26 cellular contexts compared by ENCODE assay signal in genomic region chr9:7507026-7507425, GRCh38.
"Had no signal": no experiment of that assay in that cellular context is flagged by ENCODE, and none has a peak within 500 bp of the region (broad histone marks: within the 10 kb centered on the region; RNA-seq: fewer than 3 reads in every experiment).

No MANE protein-coding gene starts in this region.

- H2AFZ ChIP-seq: neural progenitor cell, parathyroid adenoma had no signal

- H3K36me3 Mint-ChIP-seq: immature natural killer cell; mesothelial cell of epicardium; naive B cell; natural killer cell treated with Interleukin-12 subunit alpha and Interleukin-12 subunit beta and Interleukin-15 and Interleukin-18, amount 100 ng/mL, for 72 hours; neural progenitor cell; stimulated activated memory B cell treated with anti-CD40 and anti-IgM and Interleukin-4, amounts not matched to agents 10 μg/mL and 1 μg/mL and 100 μg/mL, for 72 hours; type B pancreatic cell had no signal

- H3K36me3 ChIP-seq: gastroesophageal sphincter, neural progenitor cell, spleen, tibial artery had no signal

- DNase-seq: cerebellar nuclear complex; cortex of kidney; hypothalamus; immature natural killer cell; islet precursor cell; kidney glomerular epithelial cell; mesenchymal stem cell; mucosa of descending colon; naive B cell; spleen; stimulated activated CD4-positive, alpha-beta T cell treated with anti-CD3 and anti-CD28 coated beads, Interleukin-4, amount 100 ng/mL, for 4 hours; stimulated activated naive CD8-positive, alpha-beta T cell treated with anti-CD3 and anti-CD28 coated beads, Interleukin-15, Interleukin-2, amounts not matched to agents 100 U/mL and 50 U/mL, for 24 hours; substantia nigra; testis; tibial artery had no signal

- H3K27ac ChIP-seq: epithelial cell of prostate, gastroesophageal sphincter, neural progenitor cell, parathyroid adenoma, skin epidermis, spleen, testis, tibial artery had no signal

- H3K9ac ChIP-seq: neural progenitor cell, parathyroid adenoma had no signal

- H3K9me3 ChIP-seq: gastroesophageal sphincter, mucosa of descending colon, spleen, testis, tibial artery had no signal

- H3K4me1 ChIP-seq: gastroesophageal sphincter, neural progenitor cell, parathyroid adenoma, spleen, testis, tibial artery had no signal

- H3K27ac Mint-ChIP-seq: immature natural killer cell; mesothelial cell of epicardium; naive B cell; natural killer cell treated with Interleukin-12 subunit alpha and Interleukin-12 subunit beta and Interleukin-15 and Interleukin-18, amount 100 ng/mL, for 72 hours; neural progenitor cell; progenitor cell of endocrine pancreas; stimulated activated memory B cell treated with anti-CD40 and anti-IgM and Interleukin-4, amounts not matched to agents 10 μg/mL and 1 μg/mL and 100 μg/mL, for 72 hours; type B pancreatic cell had no signal

- H3K9me3 Mint-ChIP-seq: natural killer cell treated with Interleukin-12 subunit alpha and Interleukin-12 subunit beta and Interleukin-15 and Interleukin-18, amount 100 ng/mL, for 72 hours; neural progenitor cell; stimulated activated memory B cell treated with anti-CD40 and anti-IgM and Interleukin-4, amounts not matched to agents 10 μg/mL and 1 μg/mL and 100 μg/mL, for 72 hours had no signal

- H3K27me3 ChIP-seq: gastroesophageal sphincter, neural progenitor cell, spleen, testis, tibial artery had no signal

- H3K4me2 ChIP-seq: neural progenitor cell had no signal

- H3K79me2 ChIP-seq: parathyroid adenoma had no signal

- ATAC-seq: esophagus mucosa; gastroesophageal sphincter; mucosa of descending colon; natural killer cell treated with Interleukin-12 subunit alpha and Interleukin-12 subunit beta and Interleukin-15 and Interleukin-18, amount 100 ng/mL, for 72 hours; stimulated activated memory B cell treated with anti-CD40 and anti-IgM and Interleukin-4, amounts not matched to agents 10 μg/mL and 1 μg/mL and 100 μg/mL, for 72 hours; stimulated activated naive CD8-positive, alpha-beta T cell treated with anti-CD3 and anti-CD28 coated beads, Interleukin-15, Interleukin-2, amounts not matched to agents 100 U/mL and 50 U/mL, for 24 hours had no signal

- H3K4me3 ChIP-seq: gastroesophageal sphincter, mucosa of descending colon, neural progenitor cell, skin epidermis, spleen, testis, tibial artery had no signal
